7 cellular contexts compared by ENCODE assay signal in genomic region chr11:75526192-75526541, GRCh38. TPM values are rescaled to one million over a fixed set of nuclear protein-coding genes. Genes with fewer than 3 reads are reported as not detected.
DNase-seq lines count a peak whose midpoint lies in the region; ATAC-seq and TF ChIP-seq lines count a peak whose summit lies in the region.

No MANE protein-coding gene starts in this region.

- H3K9ac ChIP-seq in iPS-15b (ENCODE audit: low read depth, low read length): no peak overlapping the region

- TF ChIP-seq POLR2A in spleen (IDR thresholded peaks at IDR 0.05): no peak

- CTCF ChIA-PET in WTC11 (lab: Charles Lee): interaction anchor here (0.6 to 3.7 kb wide), 20 partner anchors 8 to 246 kb away, joined by 3 to 31 read pairs (median 4); no protein-coding TSS in a partner anchor

- no peak for TF ChIP-seq CTCF in HFFc6 (IDR thresholded peaks at IDR 0.05)
- no peak for TF ChIP-seq CTCF in WTC11 (IDR thresholded peaks at IDR 0.05)
- no peak for TF ChIP-seq CTCF in spleen (IDR thresholded peaks at IDR 0.05 in 8 of 11, conservative IDR thresholded peaks at IDR 0.05 in 3 of 11)

- H3K4me1 Mint-ChIP-seq in HFFc6 (ENCODE audit: low read depth) (peaks cover 7% of the 10 kb centered on the region; the same call in 1 of the 2 replicates), WTC11 (peaks cover 14% of the 10 kb centered on the region)

- intact Hi-C loops in spleen (cut with DNase I; ENCODE audit: low total_unique reads): no loop called here

- H3K36me3 Mint-ChIP-seq in HFFc6 (ENCODE audit: low read depth) (no peaks in the 10 kb centered on the region), WTC11 (no peaks in the 10 kb centered on the region)

- peaks cover 21% of the 10 kb centered on the region for H3K27me3 Mint-ChIP-seq in HFFc6 (ENCODE audit: insufficient read depth)
- peaks cover 39% of the 10 kb centered on the region for H3K27me3 Mint-ChIP-seq in WTC11 (ENCODE audit: low read depth)

- H3K9me3 ChIP-seq in iPS-15b (ENCODE audit: control insufficient read depth, insufficient read depth, low read length) (no peaks in the 10 kb centered on the region), spleen (no peaks in the 10 kb centered on the region)

- H3K9me3 Mint-ChIP-seq in HFFc6: no peaks in the 10 kb centered on the region
- no peaks in the 10 kb centered on the region for H3K9me3 Mint-ChIP-seq in WTC11

- H3K27me3 ChIP-seq in iPS-15b (ENCODE audit: control insufficient read depth, insufficient read depth, low read length) (peaks cover 20% of the 10 kb centered on the region), spleen (replicated peaks in 1 of 7) (peaks cover 0 to 29% (median 5%) of the 10 kb centered on the region in 7 donors)

- peak overlapping the region in 5 of 8 donors; percentile 68 to 82 (median 77) for H3K27ac ChIP-seq in spleen

- DNase-seq in HFFc6: no peak
- no peak for DNase-seq in WTC11 (ENCODE audit: low spot score)
- no peak for DNase-seq in spleen

- peak overlapping the region; percentile 79 for H3K4me3 ChIP-seq in iPS-15b (ENCODE audit: low read depth, low read length)
- peak overlapping the region; percentile 60 to 86 (median 76) for H3K4me3 ChIP-seq in spleen

- peak overlapping the region; percentile 71 for H3K4me3 Mint-ChIP-seq in HFFc6
- H3K4me3 Mint-ChIP-seq in WTC11: peak overlapping the region; percentile 86

- no peak for ATAC-seq in WTC11
- ATAC-seq in GM21529 (IDR thresholded peaks at IDR 0.05; ENCODE audit: unreplicated experiment): no peak
- ATAC-seq in HG02970 (IDR thresholded peaks at IDR 0.05; ENCODE audit: low FRiP score, unreplicated experiment): no peak
- ATAC-seq in GM21381 (IDR thresholded peaks at IDR 0.05; ENCODE audit: unreplicated experiment): no peak

- H3K27ac Mint-ChIP-seq in HFFc6 (no peak overlapping the region), WTC11 (no peak overlapping the region)

- POLR2A ChIA-PET in WTC11 (lab: Charles Lee): interaction anchor here (0.9 kb wide), 1 partner anchor 36 kb away, joined by 3 read pairs; no protein-coding TSS in a partner anchor

- H3K4me1 ChIP-seq in iPS-15b (ENCODE audit: control insufficient read depth, insufficient read depth, low read length) (no peaks in the 10 kb centered on the region), spleen (peaks cover 6 to 60% (median 31%) of the 10 kb centered on the region in 6 donors)

- WGBS in spleen, 5 donors: 0 to 2% (median 1%) methylated on average over 21 of the region's 21 CpGs

- no peaks in the 10 kb centered on the region for H3K36me3 ChIP-seq in iPS-15b (ENCODE audit: control insufficient read depth, insufficient read depth, low read length)
- H3K36me3 ChIP-seq in spleen: no peaks in the 10 kb centered on the region

TF ChIP-seq in WTC11, 78 proteins besides CTCF, POLR2A, EP300 and RAD21 (continues in another document):
- TF ChIP-seq CBFB (CRISPR knock-in tag; IDR thresholded peaks at IDR 0.05; ENCODE audit: low read depth) (no peak), ZNF281 (CRISPR knock-in tag; IDR thresholded peaks at IDR 0.05) (no peak), ZSCAN18 (CRISPR knock-in tag; IDR thresholded peaks at IDR 0.05) (no peak), SMAD3 (CRISPR knock-in tag; IDR thresholded peaks at IDR 0.05; ENCODE audit: borderline replicate concordance) (no peak), FOXP4 (CRISPR knock-in tag; IDR thresholded peaks at IDR 0.05) (no peak), MYBL2 (CRISPR knock-in tag; IDR thresholded peaks at IDR 0.05) (no peak), OVOL2 (CRISPR knock-in tag; IDR thresholded peaks at IDR 0.05; ENCODE audit: borderline replicate concordance) (no peak), JUN (CRISPR knock-in tag; IDR thresholded peaks at IDR 0.05) (no peak), SMAD4 (CRISPR knock-in tag; IDR thresholded peaks at IDR 0.05) (no peak), PRDM15 (CRISPR knock-in tag; IDR thresholded peaks at IDR 0.05) (no peak), ZBTB21 (CRISPR knock-in tag; IDR thresholded peaks at IDR 0.05; ENCODE audit: borderline replicate concordance) (no peak), TEAD4 (CRISPR knock-in tag; IDR thresholded peaks at IDR 0.05) (no peak), ZNF263 (CRISPR knock-in tag; IDR thresholded peaks at IDR 0.05; ENCODE audit: low read depth) (no peak)

RNA-seq across cellular contexts. Expression of gene GDPD5, which starts 0.4 kb away (rescaled TPM):
- 1 to 10 TPM; 2.5 to 5.7 (median 4.2) TPM for total RNA-seq in HFFc6 (2021; fragmentation: NEBNext Ultra II Directional; extraction: Animal tissue kit (Norgen Biotek cat#: 25700))
- total RNA-seq in WTC11 (2021): 4.7 to 12.2 TPM (median 5.3 TPM) in 3 replicates
- total RNA-seq in spleen: 100 to 1,000 TPM in 6 of 7 donors, 10 to 100 TPM in 1; 97.0 to 273 (median 144) TPM
- 100 to 1,000 TPM in 2 of 3 donors, 10 to 100 TPM in 1; 44.6 to 248 (median 147) TPM for polyA plus RNA-seq in spleen

RNA-seq across cellular contexts. Expression of gene SERPINH1, which starts 35.9 kb away (rescaled TPM):
- total RNA-seq in HFFc6 (2021; fragmentation: NEBNext Ultra II Directional; extraction: Animal tissue kit (Norgen Biotek cat#: 25700)): 100 to 1,000 TPM; 527 to 680 (median 557) TPM
- total RNA-seq in WTC11 (2021) (411 to 478 TPM (median 473 TPM) in 3 replicates), spleen (100 to 1,000 TPM in 2 of 7 donors, 10 to 100 TPM in 5; 54.9 to 145 (median 87.5) TPM)
- 10 to 100 TPM; 19.0 to 39.1 (median 33.0) TPM for polyA plus RNA-seq in spleen
